ENCODE assay signal across 8 cellular contexts in the genomic region with DNA sequence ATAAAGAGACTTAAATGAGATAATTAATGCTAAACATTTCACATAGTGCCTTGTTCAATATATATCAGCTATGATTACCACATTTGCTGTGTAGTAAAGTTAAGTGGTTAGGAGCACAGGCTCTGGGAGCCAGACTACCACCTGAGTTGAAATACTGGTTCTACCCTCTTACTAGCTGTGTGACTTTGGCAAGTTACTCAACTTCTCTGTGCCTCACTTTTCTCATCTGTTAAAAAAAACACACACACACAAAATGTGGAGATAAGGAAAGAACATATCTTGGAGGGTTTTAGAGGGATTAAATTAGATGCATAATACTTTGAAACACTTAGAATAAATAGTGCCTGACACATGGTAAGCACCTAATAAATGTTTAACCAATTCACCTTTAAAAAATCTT.
"Had no signal": no experiment of that assay in that cellular context is flagged by ENCODE, and none has a peak within 500 bp of the region (broad histone marks: within the 10 kb centered on the region; RNA-seq: fewer than 3 reads in every experiment).

No MANE protein-coding gene starts in this region.

- H3K4me3 ChIP-seq: GM12878 had no signal

- ATAC-seq: GM12878 had no signal

- DNase-seq: GDM1, GF-D8 had no signal

- FAIRE-seq: G401.6, GM12878, GM12891, GM12892, GM18507, GM19239 had no signal
